ENCODE assay signal across 28 cellular contexts in genomic region chr12:109450980-109451379, GRCh38. TPM values are rescaled to one million over a fixed set of nuclear protein-coding genes. Genes with fewer than 3 reads are reported as not detected.
A peak's percentile ranks its signal among the peaks of the same experiment; 100 is the strongest.
DNase-seq lines count a peak whose midpoint lies in the region; ATAC-seq and TF ChIP-seq lines count a peak whose summit lies in the region.
"Had no signal": no experiment of that assay in that cellular context is flagged by ENCODE, and none has a peak within 500 bp of the region (broad histone marks: within the 10 kb centered on the region; RNA-seq: fewer than 3 reads in every experiment).

No MANE protein-coding gene starts in this region.

- TF ChIP-seq POLR2A in IMR-90 (IDR thresholded peaks at IDR 0.05; ENCODE audit: low read depth, low read length): no peak

- peaks cover 79% of the 10 kb centered on the region for H3K36me3 ChIP-seq in IMR-90 (ENCODE audit: control insufficient read depth, insufficient read depth, low read length)
- peaks cover 30% of the 10 kb centered on the region for H3K36me3 ChIP-seq in rectal smooth muscle tissue (ENCODE audit: control insufficient read depth, insufficient read depth, low read length)
- H3K36me3 ChIP-seq: neural progenitor cell had no signal

- H4K8ac ChIP-seq in IMR-90 (ENCODE audit: low read depth in 2 of 2, low read length in 2 of 2) (no peak overlapping the region), H9 (replicated peaks; ENCODE audit: insufficient read length, low read depth, low read length) (no peak overlapping the region)

- intact Hi-C loops in IMR-90 (cut with micrococcal nuclease): no loop called here
- intact Hi-C loops in left colon (cut with DNase I, micrococcal nuclease): no loop called here

- no TSS peak for BruUV-seq in IMR-90 (replicated peaks; lab: Mats Ljungman, UMichigan)

- H3K4me3 Mint-ChIP-seq in activated CD4-positive, alpha-beta T cell treated with anti-CD3 and anti-CD28 coated beads, Interleukin-2, amount 10 ng/mL, durations not matched to agents 7 days and 5 days: no peak overlapping the region
- H3K4me3 Mint-ChIP-seq in endothelial cell (ENCODE audit: unreplicated experiment): peak overlapping the region; percentile 34
- H3K4me3 Mint-ChIP-seq in H9: no peak overlapping the region
- H3K4me3 Mint-ChIP-seq: activated naive CD8-positive, alpha-beta T cell treated with anti-CD3 and anti-CD28 coated beads for 36 hours; activated T-helper 1 cell treated with anti-CD3 and anti-CD28 coated beads, Interleukin-12 subunit alpha, Interleukin-12 subunit beta, Interleukin-2, Interleukin-4 antibody, amounts not matched to agents 30 ng/mL and 10 ng/mL and 1 ng/mL, durations not matched to agents 14 hours and 24 hours and 36 hours; brain; mesothelial cell of epicardium; neural progenitor cell; stimulated activated naive B cell treated with anti-CD40 and anti-IgM and Interleukin-4, amounts not matched to agents 10 μg/mL and 1 μg/mL and 100 μg/mL, for 72 hours had no signal

- dilution Hi-C loops in IMR-90 (cut with HindIII; ENCODE audit: low sequenced_read_pairs, unreplicated experiment): no loop called here

- H2BK20ac ChIP-seq in IMR-90 (ENCODE audit: low read depth, low read length) (no peak overlapping the region), H9 (ENCODE audit: low read depth, low read length, poor library complexity, severe bottlenecking) (no peak overlapping the region)

- H3K56ac ChIP-seq in IMR-90 (ENCODE audit: extremely low read depth, insufficient read depth, low read length) (no peak overlapping the region), H9 (ENCODE audit: insufficient read length, low read depth, low read length) (no peak overlapping the region)

- H3K27ac Mint-ChIP-seq in activated CD4-positive, alpha-beta T cell treated with anti-CD3 and anti-CD28 coated beads, Interleukin-2, amount 10 ng/mL, durations not matched to agents 7 days and 5 days: peak overlapping the region; percentile 7
- H3K27ac Mint-ChIP-seq in endothelial cell (ENCODE audit: unreplicated experiment) (peak overlapping the region; percentile 77), H9 (peak overlapping the region in 1 of 3 experiments; percentile 77; a peak in 2 of 7 replicates)
- H3K27ac Mint-ChIP-seq: activated naive CD8-positive, alpha-beta T cell treated with anti-CD3 and anti-CD28 coated beads for 36 hours; activated T-helper 1 cell treated with anti-CD3 and anti-CD28 coated beads, Interleukin-12 subunit alpha, Interleukin-12 subunit beta, Interleukin-2, Interleukin-4 antibody, amounts not matched to agents 30 ng/mL and 10 ng/mL and 1 ng/mL, durations not matched to agents 14 hours and 24 hours and 36 hours; mesothelial cell of epicardium; neural progenitor cell; progenitor cell of endocrine pancreas; stimulated activated naive B cell treated with anti-CD40 and anti-IgM and Interleukin-4, amounts not matched to agents 10 μg/mL and 1 μg/mL and 100 μg/mL, for 72 hours had no signal

- H3K27me3 ChIP-seq in IMR-90 (ENCODE audit: control insufficient read depth, insufficient read depth, low read length): no peaks in the 10 kb centered on the region
- H3K27me3 ChIP-seq in rectal smooth muscle tissue (ENCODE audit: control insufficient read depth, insufficient read depth, low read length): no peaks in the 10 kb centered on the region
- no peaks in the 10 kb centered on the region for H3K27me3 ChIP-seq in H9 (ENCODE audit: insufficient read depth, low read length)
- H3K27me3 ChIP-seq: neural progenitor cell had no signal

- POLR2A ChIA-PET in activated CD4-positive, alpha-beta T cell treated with anti-CD3 and anti-CD28 coated beads, Interleukin-2, amount 10 ng/mL, durations not matched to agents 7 days and 5 days (lab: Charles Lee): no interaction called here
- POLR2A ChIA-PET in IMR-90 (lab: Charles Lee; ENCODE audit: unreplicated experiment): no interaction called here

- H2BK15ac ChIP-seq in IMR-90 (ENCODE audit: low read depth, low read length): no peak overlapping the region
- no peak overlapping the region for H2BK15ac ChIP-seq in H9 (ENCODE audit: low read depth, low read length)

- peak overlapping the region; percentile 1 for H2AFZ ChIP-seq in IMR-90 (replicated peaks; ENCODE audit: low read length, poor library complexity)
- no peak overlapping the region for H2AFZ ChIP-seq in H9 (ENCODE audit: low read length)
- H2AFZ ChIP-seq: neural progenitor cell had no signal

- H3K79me1 ChIP-seq in IMR-90 (ENCODE audit: low read depth in 1 of 2, low read length in 2 of 2) (peaks cover 44 to 92% of the 10 kb centered on the region in 2 experiments), H9 (ENCODE audit: insufficient read depth, low read depth, low read length, poor library complexity, severe bottlenecking) (no peaks in the 10 kb centered on the region)

- H4K91ac ChIP-seq in IMR-90 (ENCODE audit: insufficient read depth, low read depth, low read length) (no peak overlapping the region), H9 (ENCODE audit: insufficient read length, low read depth, low read length) (no peak overlapping the region)

- no peak overlapping the region for H2BK12ac ChIP-seq in H9 (ENCODE audit: insufficient read length, low read depth, low read length)

- 75% methylated on average over 4 of the region's 4 CpGs; no CpG with 5 or more reads in 1 of the 2 experiments for WGBS in IMR-90 (ENCODE audit: extremely low coverage in 2 of 2, insufficient read length in 1 of 2), 2 experiments
- WGBS in H9 (ENCODE audit: extremely low coverage, insufficient read length, low lambda C conversion rate): no CpG with 5 or more reads among the region's 4 CpGs

- no peak overlapping the region for H3K9ac ChIP-seq in IMR-90 (ENCODE audit: low read depth, low read length)
- H3K9ac ChIP-seq in rectal smooth muscle tissue (ENCODE audit: low read length): no peak overlapping the region
- H3K9ac ChIP-seq in H9 (ENCODE audit: extremely low read depth, insufficient read length, low read length): no peak overlapping the region
- H3K9ac ChIP-seq: KMS-11, neural progenitor cell, SK-N-SH had no signal

- no peaks in the 10 kb centered on the region for H3K23me2 ChIP-seq in H9 (ENCODE audit: insufficient read length, low read depth, low read length, poor library complexity, severe bottlenecking)

- H3K27me3 Mint-ChIP-seq in activated CD4-positive, alpha-beta T cell treated with anti-CD3 and anti-CD28 coated beads, Interleukin-2, amount 10 ng/mL, durations not matched to agents 7 days and 5 days: no peaks in the 10 kb centered on the region
- H3K27me3 Mint-ChIP-seq in endothelial cell (ENCODE audit: unreplicated experiment) (peaks cover 5% of the 10 kb centered on the region), H9 (ENCODE audit: low read depth) (no peaks in the 10 kb centered on the region)
- H3K27me3 Mint-ChIP-seq: activated naive CD8-positive, alpha-beta T cell treated with anti-CD3 and anti-CD28 coated beads for 36 hours; brain; CD8-positive, alpha-beta memory T cell; progenitor cell of endocrine pancreas; stimulated activated naive B cell treated with anti-CD40 and anti-IgM and Interleukin-4, amounts not matched to agents 10 μg/mL and 1 μg/mL and 100 μg/mL, for 72 hours had no signal

- no peak overlapping the region for H2AK9ac ChIP-seq in IMR-90 (replicated peaks; ENCODE audit: low read depth, low read length, poor library complexity)

- DNase-seq in activated CD4-positive, alpha-beta T cell treated with anti-CD3 and anti-CD28 coated beads, Interleukin-2, amount 10 ng/mL, durations not matched to agents 7 days and 5 days: no peak
- DNase-seq in activated CD4-positive, alpha-beta T cell treated with anti-CD3 and anti-CD28 coated beads for 1 hour: no peak
- no peak for DNase-seq in IMR-90
- no peak for DNase-seq in endothelial cell (ENCODE audit: low spot score)
- no peak for DNase-seq in activated effector memory CD4-positive, alpha-beta T cell treated with anti-CD3 and anti-CD28 coated beads, Interleukin-2, amount 50 U/mL, for 16 hours
- DNase-seq in H9: no peak
- DNase-seq in left colon: no peak
- DNase-seq: 8988T; activated CD4-positive, CD25-positive, alpha-beta regulatory T cell; activated naive CD8-positive, alpha-beta T cell treated with anti-CD3 and anti-CD28 coated beads for 36 hours; CD8-positive, alpha-beta memory T cell; DMS53; GF-D8; glutamatergic neuron; HCEC 1CT; NCI-H1694 treated with DMSO at 0.1 percent for 48 hours; NCI-H748 treated with DMSO at 0.1 percent for 48 hours; SK-N-SH; small intestine; stimulated activated naive B cell treated with anti-CD40 and anti-IgM and Interleukin-4, amounts not matched to agents 10 μg/mL and 1 μg/mL and 100 μg/mL, for 72 hours; T-helper 9 cell had no signal

- ATAC-seq in IMR-90 (ENCODE audit: low read depth) (no peak), left colon (no peak)
- ATAC-seq: stimulated activated naive B cell treated with anti-CD40 and anti-IgM and Interleukin-4, amounts not matched to agents 10 μg/mL and 1 μg/mL and 100 μg/mL, for 72 hours had no signal

- H3K23ac ChIP-seq in IMR-90 (ENCODE audit: low read depth, low read length) (no peak overlapping the region), H9 (ENCODE audit: insufficient read length, low read depth, low read length) (no peak overlapping the region)

- H4K20me1 ChIP-seq in IMR-90 (ENCODE audit: insufficient read depth, low read length): peaks cover 39% of the 10 kb centered on the region
- H4K20me1 ChIP-seq in H9 (ENCODE audit: control insufficient read depth, insufficient read depth, insufficient read length): no peaks in the 10 kb centered on the region

- no peak overlapping the region for H3K4ac ChIP-seq in IMR-90 (ENCODE audit: low read depth, low read length)
- H3K4ac ChIP-seq in H9 (ENCODE audit: low read depth, low read length): no peak overlapping the region

- H4K5ac ChIP-seq in IMR-90 (ENCODE audit: low read depth, low read length) (no peak overlapping the region), H9 (ENCODE audit: insufficient read length, low read depth, low read length) (no peak overlapping the region)

- H2BK120ac ChIP-seq in IMR-90 (ENCODE audit: low read depth, low read length): no peak overlapping the region
- H2BK120ac ChIP-seq in H9 (ENCODE audit: low read depth, low read length, poor library complexity, severe bottlenecking): no peak overlapping the region

- no peaks in the 10 kb centered on the region for H3K9me3 Mint-ChIP-seq in activated CD4-positive, alpha-beta T cell treated with anti-CD3 and anti-CD28 coated beads, Interleukin-2, amount 10 ng/mL, durations not matched to agents 7 days and 5 days
- H3K9me3 Mint-ChIP-seq in endothelial cell (ENCODE audit: unreplicated experiment): no peaks in the 10 kb centered on the region
- no peaks in the 10 kb centered on the region for H3K9me3 Mint-ChIP-seq in H9
- H3K9me3 Mint-ChIP-seq: activated naive CD8-positive, alpha-beta T cell treated with anti-CD3 and anti-CD28 coated beads for 36 hours; activated T-helper 1 cell treated with anti-CD3 and anti-CD28 coated beads, Interleukin-12 subunit alpha, Interleukin-12 subunit beta, Interleukin-2, Interleukin-4 antibody, amounts not matched to agents 30 ng/mL and 10 ng/mL and 1 ng/mL, durations not matched to agents 14 hours and 24 hours and 36 hours; brain; CD8-positive, alpha-beta memory T cell; mesothelial cell of epicardium; neural progenitor cell; stimulated activated naive B cell treated with anti-CD40 and anti-IgM and Interleukin-4, amounts not matched to agents 10 μg/mL and 1 μg/mL and 100 μg/mL, for 72 hours had no signal

- H3K27ac ChIP-seq in IMR-90 (ENCODE audit: insufficient read depth, low read length): no peak overlapping the region
- peak overlapping the region; percentile 49 for H3K27ac ChIP-seq in rectal smooth muscle tissue (ENCODE audit: low read depth, low read length)
- H3K27ac ChIP-seq in H9 (ENCODE audit: insufficient read length, low read depth, low read length): no peak overlapping the region
- H3K27ac ChIP-seq: KMS-11, neural progenitor cell had no signal

- H2BK5ac ChIP-seq in IMR-90 (ENCODE audit: low read depth, low read length, poor library complexity, severe bottlenecking) (no peak overlapping the region), H9 (ENCODE audit: insufficient read length, low read length) (no peak overlapping the region)

- H3K36me3 Mint-ChIP-seq in activated CD4-positive, alpha-beta T cell treated with anti-CD3 and anti-CD28 coated beads, Interleukin-2, amount 10 ng/mL, durations not matched to agents 7 days and 5 days (ENCODE audit: low read depth): peaks cover 19% of the 10 kb centered on the region
- H3K36me3 Mint-ChIP-seq in endothelial cell (ENCODE audit: low read depth, unreplicated experiment) (peaks cover 62% of the 10 kb centered on the region), H9 (ENCODE audit: insufficient read depth in 1 of 3, low read depth in 3 of 3) (peaks cover 36 to 91% (median 73%) of the 10 kb centered on the region in 3 experiments; a peak in 6 of 7 replicates)

- peaks cover 6% of the 10 kb centered on the region for H3K4me1 Mint-ChIP-seq in activated CD4-positive, alpha-beta T cell treated with anti-CD3 and anti-CD28 coated beads, Interleukin-2, amount 10 ng/mL, durations not matched to agents 7 days and 5 days
- H3K4me1 Mint-ChIP-seq in endothelial cell (ENCODE audit: unreplicated experiment) (peaks cover 50% of the 10 kb centered on the region), H9 (no peaks in the 10 kb centered on the region)
- H3K4me1 Mint-ChIP-seq: activated naive CD8-positive, alpha-beta T cell treated with anti-CD3 and anti-CD28 coated beads for 36 hours; brain; mesothelial cell of epicardium; stimulated activated naive B cell treated with anti-CD40 and anti-IgM and Interleukin-4, amounts not matched to agents 10 μg/mL and 1 μg/mL and 100 μg/mL, for 72 hours had no signal

- CTCF ChIA-PET in activated CD4-positive, alpha-beta T cell treated with anti-CD3 and anti-CD28 coated beads, Interleukin-2, amount 10 ng/mL, durations not matched to agents 7 days and 5 days (lab: Charles Lee): interaction anchor here (1.4 to 1.5 kb wide), 2 partner anchors 12 to 18 kb away, joined by 3 to 4 read pairs; no protein-coding TSS in a partner anchor
- CTCF ChIA-PET in IMR-90 (lab: Yijun Ruan, JAX): no interaction called here

- H3K4me1 ChIP-seq in IMR-90 (ENCODE audit: control insufficient read depth, insufficient read depth, low read length) (peaks cover 12% of the 10 kb centered on the region), rectal smooth muscle tissue (ENCODE audit: control insufficient read depth, insufficient read depth, low read length) (peaks cover 13% of the 10 kb centered on the region), H9 (ENCODE audit: insufficient read depth, low read length) (no peaks in the 10 kb centered on the region)
- H3K4me1 ChIP-seq: neural progenitor cell had no signal

- H3K18ac ChIP-seq in IMR-90 (ENCODE audit: low read depth, low read length) (no peak overlapping the region), H9 (ENCODE audit: insufficient read length, low read depth, low read length) (no peak overlapping the region)

- no peak for TF ChIP-seq CTCF in IMR-90 (conservative IDR thresholded peaks at IDR 0.05; ENCODE audit: low read depth, low read length)
- TF ChIP-seq CTCF in endothelial cell (IDR thresholded peaks at IDR 0.05; ENCODE audit: unreplicated experiment): no peak
- no peak for TF ChIP-seq CTCF in H9 (conservative IDR thresholded peaks at IDR 0.05)

- in situ Hi-C loops in IMR-90 (cut with MboI; ENCODE audit: low sequenced_read_pairs): no loop called here

- peaks cover 13% of the 10 kb centered on the region; the same call in 1 of the 2 replicates for H3K9me1 ChIP-seq in IMR-90 (ENCODE audit: insufficient read depth, low read length)

- no peak for TF ChIP-seq RAD21 in IMR-90 (IDR thresholded peaks at IDR 0.05; ENCODE audit: low read length)

- no peaks in the 10 kb centered on the region for H3K9me3 ChIP-seq in IMR-90 (ENCODE audit: control insufficient read depth, insufficient read depth, low read length)
- H3K9me3 ChIP-seq in H9 (ENCODE audit: control insufficient read depth, low read depth, low read length): no peaks in the 10 kb centered on the region
- H3K9me3 ChIP-seq: SK-N-SH had no signal

- H2AK5ac ChIP-seq in IMR-90 (ENCODE audit: low read depth, low read length) (no peak overlapping the region), H9 (ENCODE audit: insufficient read length, low read length) (no peak overlapping the region)

- H3K4me2 ChIP-seq in IMR-90 (ENCODE audit: low read depth, low read length): no peak overlapping the region
- H3K4me2 ChIP-seq in H9 (ENCODE audit: insufficient read depth, insufficient read length, low read length): no peak overlapping the region
- H3K4me2 ChIP-seq: KMS-11, neural progenitor cell, SK-N-SH had no signal

- H3K79me2 ChIP-seq in H9 (ENCODE audit: insufficient read depth, low read length): no peaks in the 10 kb centered on the region

- H3K14ac ChIP-seq in IMR-90 (replicated peaks; ENCODE audit: low read depth, low read length) (no peak overlapping the region), H9 (ENCODE audit: insufficient read depth, low read length) (no peak overlapping the region)

- H3T11ph ChIP-seq in H9 (ENCODE audit: low read length): no peak overlapping the region

- H3K4me3 ChIP-seq in IMR-90 (ENCODE audit: insufficient read depth, low read depth, low read length) (no peak overlapping the region), rectal smooth muscle tissue (ENCODE audit: low read length) (no peak overlapping the region)
- H3K4me3 ChIP-seq: neural progenitor cell had no signal

RNA-seq across cellular contexts. Expression of gene KCTD10, which starts 26.1 kb away (rescaled TPM):
- 10 to 100 TPM; 35.0 to 41.8 TPM for total RNA-seq in activated CD4-positive, alpha-beta T cell treated with anti-CD3 and anti-CD28 coated beads, Interleukin-2, amount 10 ng/mL, durations not matched to agents 7 days and 5 days
- total RNA-seq in IMR-90 (2012; rRNA removed): 72.1 and 77.2 TPM in 2 replicates
- polyA plus RNA-seq in IMR-90 (2012; rRNA removed): 82.8 and 88.4 TPM in 2 replicates
- polyA plus RNA-seq in IMR-90 (2012; cell fraction: cytosol; rRNA removed): 59.8 and 83.6 TPM in 2 replicates
- polyA plus RNA-seq in IMR-90 (2012; cell fraction: nucleus; rRNA removed; ENCODE audit: low replicate concordance): 122 and 137 TPM in 2 replicates
- total RNA-seq in endothelial cell (ENCODE audit: unreplicated experiment): 128 TPM
- 67.1 and 71.3 TPM in 2 replicates for total RNA-seq in H9 (2021)
- 10 to 100 TPM; 62.8 to 86.8 TPM for total RNA-seq in left colon

RNA-seq across cellular contexts. Expression of gene UBE3B, which starts 26.5 kb away (rescaled TPM):
- total RNA-seq in activated CD4-positive, alpha-beta T cell treated with anti-CD3 and anti-CD28 coated beads, Interleukin-2, amount 10 ng/mL, durations not matched to agents 7 days and 5 days: 10 to 100 TPM; 35.5 to 37.4 TPM
- total RNA-seq in IMR-90 (2012; rRNA removed): 18.8 and 19.4 TPM in 2 replicates
- polyA plus RNA-seq in IMR-90 (2012; rRNA removed): 24.3 and 24.9 TPM in 2 replicates
- 17.0 and 19.0 TPM in 2 replicates for polyA plus RNA-seq in IMR-90 (2012; cell fraction: cytosol; rRNA removed)
- polyA plus RNA-seq in IMR-90 (2012; cell fraction: nucleus; rRNA removed; ENCODE audit: low replicate concordance): 49.8 and 61.5 TPM in 2 replicates
- total RNA-seq in endothelial cell (ENCODE audit: unreplicated experiment): 44.3 TPM
- total RNA-seq in H9 (2021): 23.6 and 24.2 TPM in 2 replicates
- 10 to 100 TPM; 47.7 to 50.7 TPM for total RNA-seq in left colon
